8 cellular contexts compared by ENCODE assay signal in genomic region chr3:46838301-46838700, GRCh38. TPM values are rescaled to one million over a fixed set of nuclear protein-coding genes. Genes with fewer than 3 reads are reported as not detected.
"Had no signal": no experiment of that assay in that cellular context is flagged by ENCODE, and none has a peak within 500 bp of the region (broad histone marks: within the 10 kb centered on the region; RNA-seq: fewer than 3 reads in every experiment).

No MANE protein-coding gene starts in this region.

- H3K27ac Mint-ChIP-seq: IgD-negative memory B cell had no signal

- H3K27ac ChIP-seq: HL-60 had no signal

- ATAC-seq: HepG2, K562 had no signal

- H3K27me3 Mint-ChIP-seq: IgD-negative memory B cell had no signal

- H3K4me3 Mint-ChIP-seq: IgD-negative memory B cell had no signal

- H3K4me1 Mint-ChIP-seq: IgD-negative memory B cell had no signal

- DNase-seq: IMR-90, KBM-7 had no signal

- H3K4me3 ChIP-seq: K562 had no signal

RNA-seq across cellular contexts. Expression of gene MYL3, which starts 24.9 kb away (rescaled TPM):
- total RNA-seq: HepG2, HT-29, HT1080, IMR-90 had no signal

RNA-seq across cellular contexts. Expression of gene PTH1R, which starts 39.2 kb away (rescaled TPM):
- total RNA-seq: HepG2, HT-29, K562 had no signal
